ENCODE assay signal across 9 cellular contexts in genomic region chr4:94757192-94758140, GRCh38. TPM values are rescaled to one million over a fixed set of nuclear protein-coding genes. Genes with fewer than 3 reads are reported as not detected.
DNase-seq lines count a peak whose midpoint lies in the region; ATAC-seq, FAIRE-seq and TF ChIP-seq lines count a peak whose summit lies in the region.
"Had no signal": no experiment of that assay in that cellular context is flagged by ENCODE, and none has a peak within 500 bp of the region (broad histone marks: within the 10 kb centered on the region; RNA-seq: fewer than 3 reads in every experiment).

TSS of gene BMPR1B (plus strand) at chr4:94757955. CDS start at chr4:95104425, 346,470 bp downstream.

- H3K18ac ChIP-seq in mesendoderm (ENCODE audit: low read length), result peak within 1 kb of the TSS; percentile 96

- peaks cover 8% of the 10 kb centered on the region for H3K4me1 Mint-ChIP-seq in activated CD4-positive, alpha-beta T cell treated with anti-CD3 and anti-CD28 coated beads for 36 hours
- H3K4me1 Mint-ChIP-seq in type B pancreatic cell (ENCODE audit: unreplicated experiment), result peaks cover 16% of the 10 kb centered on the region

- H3K36me3 Mint-ChIP-seq in activated CD4-positive, alpha-beta T cell treated with anti-CD3 and anti-CD28 coated beads for 36 hours (ENCODE audit: low read depth), result no peaks in the 10 kb centered on the region
- H3K36me3 Mint-ChIP-seq in type B pancreatic cell, result no peaks in the 10 kb centered on the region

- H4K5ac ChIP-seq in mesendoderm (ENCODE audit: low read length), result no peak within 1 kb of the TSS

- H3K4ac ChIP-seq in mesendoderm (ENCODE audit: low read depth, low read length), result no peak within 1 kb of the TSS

- H3K56ac ChIP-seq in mesendoderm (ENCODE audit: low read length), result peak within 1 kb of the TSS; percentile 85

- TF ChIP-seq CTCF in epithelial cell of esophagus (IDR thresholded peaks at IDR 0.05; ENCODE audit: insufficient read depth, low read depth, low read length, missing control alignments) (peak; percentile 17), type B pancreatic cell (conservative IDR thresholded peaks at IDR 0.05) (peak; percentile 13)

- H3K27me3 ChIP-seq in mesendoderm (ENCODE audit: insufficient read depth, low read length, poor library complexity), result no peaks in the 10 kb centered on the region

- H3K23ac ChIP-seq in mesendoderm (ENCODE audit: low read length), result peak within 1 kb of the TSS; percentile 74

- peak within 1 kb of the TSS; percentile 66 for H3K9ac ChIP-seq in mesendoderm (ENCODE audit: low read length)

- peak within 1 kb of the TSS; percentile 51 for H3K4me3 Mint-ChIP-seq in activated CD4-positive, alpha-beta T cell treated with anti-CD3 and anti-CD28 coated beads for 36 hours
- H3K4me3 Mint-ChIP-seq in type B pancreatic cell, result peak within 1 kb of the TSS; percentile 91

- peak within 1 kb of the TSS; percentile 73 for H3K4me3 ChIP-seq in epithelial cell of esophagus (ENCODE audit: low read length)
- peak within 1 kb of the TSS; percentile 41 for H3K4me3 ChIP-seq in mesendoderm (ENCODE audit: low read length)

- no peaks in the 10 kb centered on the region for H3K4me1 ChIP-seq in mesendoderm (ENCODE audit: control insufficient read depth, low read depth, low read length)

- POLR2A ChIA-PET in activated CD4-positive, alpha-beta T cell treated with anti-CD3 and anti-CD28 coated beads for 36 hours (lab: Charles Lee), result no interaction called here

- H2BK15ac ChIP-seq in mesendoderm (replicated peaks; ENCODE audit: low read depth), result peak within 1 kb of the TSS; percentile 5

- WGBS in mesendoderm (ENCODE audit: extremely low coverage, insufficient coverage, low lambda C conversion rate), result no CpG with 5 or more reads among the region's 77 CpGs

- no peak within 1 kb of the TSS for H3K27ac Mint-ChIP-seq in activated CD4-positive, alpha-beta T cell treated with anti-CD3 and anti-CD28 coated beads for 36 hours
- H3K27ac Mint-ChIP-seq in type B pancreatic cell, result peak within 1 kb of the TSS; percentile 71
- H3K27ac Mint-ChIP-seq: activated naive CD4-positive, alpha-beta T cell treated with anti-CD3 and anti-CD28 coated beads, Interleukin-2, amount 50 U/mL, for 72 hours had no signal

- H4K8ac ChIP-seq in mesendoderm (ENCODE audit: low read depth, low read length), result no peak within 1 kb of the TSS

- no peak within 1 kb of the TSS for H3K27ac ChIP-seq in mesendoderm (ENCODE audit: low read depth, low read length)

- no peaks in the 10 kb centered on the region for H3K79me1 ChIP-seq in mesendoderm (ENCODE audit: low read length)

- CTCF ChIA-PET in activated CD4-positive, alpha-beta T cell treated with anti-CD3 and anti-CD28 coated beads for 36 hours (lab: Charles Lee), result no interaction called here

- no peak within 1 kb of the TSS for H2AK5ac ChIP-seq in mesendoderm (ENCODE audit: low read length)

- intact Hi-C loops in activated CD4-positive, alpha-beta T cell treated with anti-CD3 and anti-CD28 coated beads for 36 hours (cut with DNase I, micrococcal nuclease), result no loop called here

- H2BK5ac ChIP-seq in mesendoderm (ENCODE audit: low read length), result no peak within 1 kb of the TSS

- H3K79me2 ChIP-seq in mesendoderm (ENCODE audit: control insufficient read depth, insufficient read depth, low read length), result no peaks in the 10 kb centered on the region

- H3K27me3 Mint-ChIP-seq in activated CD4-positive, alpha-beta T cell treated with anti-CD3 and anti-CD28 coated beads for 36 hours, result peaks cover 51% of the 10 kb centered on the region
- peaks cover 72% of the 10 kb centered on the region for H3K27me3 Mint-ChIP-seq in type B pancreatic cell

- H3K4me2 ChIP-seq in mesendoderm (ENCODE audit: low read length), result peak within 1 kb of the TSS; percentile 90

- peak; percentile 12 for DNase-seq in activated CD4-positive, alpha-beta T cell treated with anti-CD3 and anti-CD28 coated beads for 36 hours
- DNase-seq in activated CD4-positive, alpha-beta T cell treated with anti-CD3 and anti-CD28 coated beads for 4 hours, result no peak
- DNase-seq in RCC 7860 (ENCODE audit: low spot score), result peak; percentile 60
- peak; percentile 76 for DNase-seq in epithelial cell of esophagus (ENCODE audit: low read depth)
- DNase-seq in mesendoderm, result peak; percentile 84
- no peak for DNase-seq in type B pancreatic cell (ENCODE audit: extremely low spot score, unreplicated experiment)
- DNase-seq in NCI-H1048 (lab: John Stamatoyannopoulos, UW), result no peak

- no peak for FAIRE-seq in RCC 7860 (lab: Jason Lieb, UNC)

- H3K9me3 Mint-ChIP-seq in activated CD4-positive, alpha-beta T cell treated with anti-CD3 and anti-CD28 coated beads for 36 hours (ENCODE audit: low read depth), result no peaks in the 10 kb centered on the region
- no peaks in the 10 kb centered on the region for H3K9me3 Mint-ChIP-seq in type B pancreatic cell
- H3K9me3 Mint-ChIP-seq: activated naive CD4-positive, alpha-beta T cell treated with anti-CD3 and anti-CD28 coated beads, Interleukin-2, amount 50 U/mL, for 72 hours had no signal

- ATAC-seq in activated CD4-positive, alpha-beta T cell treated with anti-CD3 and anti-CD28 coated beads for 36 hours, result peak; percentile 42
- no peak for ATAC-seq in GM21423 (IDR thresholded peaks at IDR 0.05; ENCODE audit: unreplicated experiment)

- H3K36me3 ChIP-seq in mesendoderm (ENCODE audit: control insufficient read depth, insufficient read depth, low read length), result no peaks in the 10 kb centered on the region

- peak within 1 kb of the TSS; percentile 73 for H2BK120ac ChIP-seq in mesendoderm (ENCODE audit: low read depth, low read length)

RNA-seq across cellular contexts. Expression of gene BMPR1B, which starts in this region (rescaled TPM):
- total RNA-seq in activated CD4-positive, alpha-beta T cell treated with anti-CD3 and anti-CD28 coated beads for 36 hours, result not detected
- 0.60 TPM for polyA plus RNA-seq in mesendoderm (2013, experiment 1 of 2)
- 0.64 TPM for polyA plus RNA-seq in mesendoderm (2013, experiment 2 of 2)
- 2.4 and 9.3 TPM in 2 replicates for total RNA-seq in type B pancreatic cell (ENCODE audit: low replicate concordance)
- total RNA-seq: activated naive CD4-positive, alpha-beta T cell treated with anti-CD3 and anti-CD28 coated beads, Interleukin-2, amount 50 U/mL, for 72 hours had no signal

Comparison
In these comparisons a context has a peak if more than half of its experiments do, and no peak if none do; other contexts are left out.
1. Peak in DNase-seq and ATAC-seq in activated CD4-positive, alpha-beta T cell treated with anti-CD3 and anti-CD28 coated beads for 36 hours; RNA of the gene not detected or under 1 TPM.
2. DNase-seq: peak in RCC 7860 (single experiment), epithelial cell of esophagus (single experiment) and mesendoderm (single experiment); none in activated CD4-positive, alpha-beta T cell treated with anti-CD3 and anti-CD28 coated beads for 4 hours (0 of 2), type B pancreatic cell (single experiment) and NCI-H1048 (single experiment).